1 cellular context compared by ENCODE assay signal in the genomic region with DNA sequence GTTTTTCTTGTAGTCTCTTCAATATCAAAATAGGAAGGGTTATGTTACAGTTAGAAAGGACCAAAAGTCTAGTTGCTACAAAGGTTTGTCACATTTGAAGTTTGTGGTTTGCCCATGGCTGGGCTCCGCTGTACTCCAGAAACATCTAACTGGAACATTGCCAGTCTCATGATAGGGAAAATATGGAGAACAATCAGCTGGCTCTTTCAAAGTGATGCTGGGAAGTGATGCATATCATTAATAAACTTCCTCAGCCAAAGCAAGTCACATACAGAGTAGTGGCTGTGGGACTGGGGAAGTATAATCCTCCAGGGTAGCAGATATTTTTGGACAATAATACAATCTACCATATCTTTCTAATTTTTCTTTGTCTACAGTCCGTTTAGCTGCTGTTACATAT.
TF ChIP-seq lines count a peak whose summit lies in the region.

No MANE protein-coding gene starts in this region.

TF ChIP-seq in SK-N-SH, 30 proteins besides CTCF, POLR2A, EP300 and RAD21 (continued from another document):
- TF ChIP-seq, protein P1, sequence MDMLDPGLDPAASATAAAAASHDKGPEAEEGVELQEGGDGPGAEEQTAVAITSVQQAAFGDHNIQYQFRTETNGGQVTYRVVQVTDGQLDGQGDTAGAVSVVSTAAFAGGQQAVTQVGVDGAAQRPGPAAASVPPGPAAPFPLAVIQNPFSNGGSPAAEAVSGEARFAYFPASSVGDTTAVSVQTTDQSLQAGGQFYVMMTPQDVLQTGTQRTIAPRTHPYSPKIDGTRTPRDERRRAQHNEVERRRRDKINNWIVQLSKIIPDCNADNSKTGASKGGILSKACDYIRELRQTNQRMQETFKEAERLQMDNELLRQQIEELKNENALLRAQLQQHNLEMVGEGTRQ (IDR thresholded peaks at IDR 0.05; ENCODE audit: borderline replicate concordance, low read depth, low read length) = no peak
- TF ChIP-seq CHD2 (IDR thresholded peaks at IDR 0.05; ENCODE audit: low read length, partially characterized antibody) (no peak), FOXM1 (IDR thresholded peaks at IDR 0.05; ENCODE audit: low read depth) (no peak)
